In genomic region chr16:56192644-56192960, GRCh38 we compare ENCODE assay signal across 9 cellular contexts. TPM values are rescaled to one million over a fixed set of nuclear protein-coding genes. Genes with fewer than 3 reads are reported as not detected.
DNase-seq lines count a peak whose midpoint lies in the region; ATAC-seq, FAIRE-seq and TF ChIP-seq lines count a peak whose summit lies in the region.
"Had no signal": no experiment of that assay in that cellular context is flagged by ENCODE, and none has a peak within 500 bp of the region (broad histone marks: within the 10 kb centered on the region; RNA-seq: fewer than 3 reads in every experiment).

No MANE protein-coding gene starts in this region.

- no peak for TF ChIP-seq CTCF in A549 (IDR thresholded peaks at IDR 0.05)
- no peak for TF ChIP-seq CTCF in Caco-2 (IDR thresholded peaks at IDR 0.05; ENCODE audit: insufficient read depth in 1 of 2, low read depth in 1 of 2, low read length in 1 of 2, severe bottlenecking in 1 of 2, unreplicated experiment in 1 of 2)
- TF ChIP-seq CTCF in spleen (IDR thresholded peaks at IDR 0.05 in 8 of 11, conservative IDR thresholded peaks at IDR 0.05 in 3 of 11), result no peak

- DNase-seq in A549 (ENCODE audit: low read depth in 1 of 2, low spot score in 1 of 2) (no peak), Caco-2 (no peak), OCI-M2 (lab: John Stamatoyannopoulos, UW; ENCODE audit: unreplicated experiment) (no peak), spleen (no peak)
- no peak for DNase-seq in activated naive CD8-positive, alpha-beta T cell treated with anti-CD3 and anti-CD28 coated beads, Interleukin-2, amount 10 ng/mL, durations not matched to agents 7 days and 5 days
- DNase-seq in naive thymus-derived CD8-positive, alpha-beta T cell, result no peak
- no peak for DNase-seq in stimulated activated CD8-positive, alpha-beta memory T cell treated with anti-CD3 and anti-CD28 coated beads, Interleukin-4, amount 100 ng/mL, for 48 hours
- DNase-seq: thyroid gland had no signal

- H3K4me3 ChIP-seq in A549 (no peak overlapping the region), Caco-2 (ENCODE audit: low read depth, low read length) (no peak overlapping the region), spleen (peak overlapping the region in 3 of 8 donors; percentile 54 to 81 (median 64))

- 0 out of 3 replicates have a peak, but pooled peaks cover 2% of the 10 kb centered on the region for H3K9me3 ChIP-seq in A549
- H3K9me3 ChIP-seq in Caco-2, result no peaks in the 10 kb centered on the region
- no peaks in the 10 kb centered on the region for H3K9me3 ChIP-seq in spleen
- H3K9me3 ChIP-seq: thyroid gland had no signal

- H3K27me3 Mint-ChIP-seq in Caco-2 (ENCODE audit: insufficient read depth, unreplicated experiment), result peaks cover 32% of the 10 kb centered on the region
- H3K27me3 Mint-ChIP-seq in activated naive CD8-positive, alpha-beta T cell treated with anti-CD3 and anti-CD28 coated beads, Interleukin-2, amount 10 ng/mL, durations not matched to agents 7 days and 5 days, result peaks cover 76% of the 10 kb centered on the region
- H3K27me3 Mint-ChIP-seq in naive thymus-derived CD8-positive, alpha-beta T cell, result peaks cover 22 to 69% (median 41%) of the 10 kb centered on the region in 5 donors

- H3K4me1 ChIP-seq in A549 (peaks cover 5% of the 10 kb centered on the region; the same call in 1 of the 3 replicates), Caco-2 (peaks cover 5% of the 10 kb centered on the region; the same call in 1 of the 2 replicates), spleen (peaks cover 12 to 52% (median 37%) of the 10 kb centered on the region in 6 donors)

- no peak for TF ChIP-seq EP300 in A549 (IDR thresholded peaks at IDR 0.05)

- no peak overlapping the region for H3K27ac Mint-ChIP-seq in Caco-2 (ENCODE audit: unreplicated experiment)
- H3K27ac Mint-ChIP-seq in activated naive CD8-positive, alpha-beta T cell treated with anti-CD3 and anti-CD28 coated beads, Interleukin-2, amount 10 ng/mL, durations not matched to agents 7 days and 5 days, result no peak overlapping the region
- no peak overlapping the region for H3K27ac Mint-ChIP-seq in naive thymus-derived CD8-positive, alpha-beta T cell

- no peaks in the 10 kb centered on the region for H3K9me3 Mint-ChIP-seq in Caco-2 (ENCODE audit: unreplicated experiment)
- no peaks in the 10 kb centered on the region for H3K9me3 Mint-ChIP-seq in activated naive CD8-positive, alpha-beta T cell treated with anti-CD3 and anti-CD28 coated beads, Interleukin-2, amount 10 ng/mL, durations not matched to agents 7 days and 5 days
- H3K9me3 Mint-ChIP-seq in naive thymus-derived CD8-positive, alpha-beta T cell, result peaks cover 0 to 2% (median 0%) of the 10 kb centered on the region in 9 donors

- no peak for FAIRE-seq in A549 (lab: Jason Lieb, UNC)

- peak overlapping the region; percentile 90; the same call in 2 of the 3 replicates for H3K4me2 ChIP-seq in A549

- no peaks in the 10 kb centered on the region for H3K4me1 Mint-ChIP-seq in Caco-2 (ENCODE audit: low read depth, unreplicated experiment)
- H3K4me1 Mint-ChIP-seq in activated naive CD8-positive, alpha-beta T cell treated with anti-CD3 and anti-CD28 coated beads, Interleukin-2, amount 10 ng/mL, durations not matched to agents 7 days and 5 days, result peaks cover 22% of the 10 kb centered on the region
- H3K4me1 Mint-ChIP-seq in naive thymus-derived CD8-positive, alpha-beta T cell, result peaks cover 15 to 36% (median 26%) of the 10 kb centered on the region in 4 donors

- intact Hi-C loops in Caco-2 (cut with micrococcal nuclease; ENCODE audit: unreplicated experiment) (no loop called here), spleen (cut with DNase I; ENCODE audit: low total_unique reads) (no loop called here)

- CTCF ChIA-PET in A549 (lab: Yijun Ruan, JAX) (interaction anchor here (1.8 kb wide), 1 partner anchor 10 kb away, joined by 5 read pairs; no protein-coding TSS in a partner anchor), Caco-2 (lab: Charles Lee) (interaction anchor here (0.6 kb wide), 1 partner anchor 125 kb away, joined by 5 read pairs; no protein-coding TSS in a partner anchor)

- TF ChIP-seq RAD21 in A549 (conservative IDR thresholded peaks at IDR 0.05 in 1 of 2, IDR thresholded peaks at IDR 0.05 in 1 of 2), result no peak

- WGBS in A549 (ENCODE audit: missing lambda C conversion rate), result 27% methylated on average over 5 of the region's 5 CpGs
- WGBS in spleen, 5 donors, result 15 to 24% (median 21%) methylated on average over 5 of the region's 5 CpGs

- H3K27me3 ChIP-seq in Caco-2 (replicated peaks; ENCODE audit: control insufficient read depth, insufficient read depth, low read length) (no peaks in the 10 kb centered on the region), spleen (replicated peaks in 1 of 7) (peaks cover 0 to 88% (median 59%) of the 10 kb centered on the region in 7 donors)
- H3K27me3 ChIP-seq: thyroid gland had no signal

- H3K36me3 Mint-ChIP-seq in Caco-2 (ENCODE audit: insufficient read depth, unreplicated experiment), result no peaks in the 10 kb centered on the region
- H3K36me3 Mint-ChIP-seq in activated naive CD8-positive, alpha-beta T cell treated with anti-CD3 and anti-CD28 coated beads, Interleukin-2, amount 10 ng/mL, durations not matched to agents 7 days and 5 days, result peaks cover 8% of the 10 kb centered on the region
- H3K36me3 Mint-ChIP-seq in naive thymus-derived CD8-positive, alpha-beta T cell, result peaks cover 0 to 3% (median 0%) of the 10 kb centered on the region in 3 donors

- ATAC-seq in A549, result no peak
- no peak for ATAC-seq in activated naive CD8-positive, alpha-beta T cell treated with anti-CD3 and anti-CD28 coated beads, Interleukin-2, amount 10 ng/mL, durations not matched to agents 7 days and 5 days (ENCODE audit: low read depth)
- ATAC-seq in naive thymus-derived CD8-positive, alpha-beta T cell, result no peak
- no peak for ATAC-seq in GM21528 (IDR thresholded peaks at IDR 0.05; ENCODE audit: low FRiP score, unreplicated experiment)

- no peak for TF ChIP-seq POLR2A in A549 (IDR thresholded peaks at IDR 0.05; ENCODE audit: low read length)
- TF ChIP-seq POLR2A in spleen (IDR thresholded peaks at IDR 0.05), result no peak

- H3K36me3 ChIP-seq in Caco-2 (ENCODE audit: control insufficient read depth, insufficient read depth, low read length) (no peaks in the 10 kb centered on the region), spleen (no peaks in the 10 kb centered on the region)
- H3K36me3 ChIP-seq: thyroid gland had no signal

- peak overlapping the region; percentile 88 for H3K4me3 Mint-ChIP-seq in Caco-2 (ENCODE audit: unreplicated experiment)
- peak overlapping the region; percentile 63 for H3K4me3 Mint-ChIP-seq in activated naive CD8-positive, alpha-beta T cell treated with anti-CD3 and anti-CD28 coated beads, Interleukin-2, amount 10 ng/mL, durations not matched to agents 7 days and 5 days
- peak overlapping the region; percentile 19 to 77 (median 68) for H3K4me3 Mint-ChIP-seq in naive thymus-derived CD8-positive, alpha-beta T cell

- BruUV-seq in Caco-2 (replicated peaks; lab: Mats Ljungman, UMichigan), result no TSS peak

- H3K27ac ChIP-seq in A549 (no peak overlapping the region), spleen (no peak overlapping the region)
- H3K27ac ChIP-seq: thyroid gland had no signal

- POLR2A ChIA-PET in A549 (lab: Yijun Ruan, JAX) (no interaction called here), Caco-2 (lab: Charles Lee) (interaction anchor here (0.6 kb wide), 1 partner anchor 16 kb away, joined by 3 read pairs; no protein-coding TSS in a partner anchor)
- POLR2A ChIA-PET in activated naive CD8-positive, alpha-beta T cell treated with anti-CD3 and anti-CD28 coated beads, Interleukin-2, amount 10 ng/mL, durations not matched to agents 7 days and 5 days (lab: Charles Lee), result no interaction called here
- POLR2A ChIA-PET in naive thymus-derived CD8-positive, alpha-beta T cell (lab: Charles Lee), result interaction anchor here (1.6 kb wide), 1 partner anchor 10 kb away, joined by 3 read pairs; no protein-coding TSS in a partner anchor

TF ChIP-seq in A549, 52 proteins besides CTCF, POLR2A, EP300 and RAD21:
- TF ChIP-seq HOXB5 (CRISPR knock-in tag; IDR thresholded peaks at IDR 0.05), result no peak
- no peak for TF ChIP-seq ATOH8 (CRISPR knock-in tag; IDR thresholded peaks at IDR 0.05; ENCODE audit: low read depth)
- no peak for TF ChIP-seq HOXA7 (CRISPR knock-in tag; IDR thresholded peaks at IDR 0.05)
- no peak for TF ChIP-seq CHD4 (IDR thresholded peaks at IDR 0.05; ENCODE audit: borderline replicate concordance)
- TF ChIP-seq TFCP2L1 (CRISPR knock-in tag; IDR thresholded peaks at IDR 0.05), result no peak
- TF ChIP-seq HES2 (IDR thresholded peaks at IDR 0.05), result no peak
- no peak for TF ChIP-seq ZSCAN20 (CRISPR knock-in tag; IDR thresholded peaks at IDR 0.05)
- no peak for TF ChIP-seq MAX (IDR thresholded peaks at IDR 0.05)
- TF ChIP-seq RFX5 (IDR thresholded peaks at IDR 0.05), result no peak
- no peak for TF ChIP-seq ZC3H11A (IDR thresholded peaks at IDR 0.05)
- TF ChIP-seq KDM1A (IDR thresholded peaks at IDR 0.05; ENCODE audit: low read depth), result no peak
- no peak for TF ChIP-seq SMC3 (IDR thresholded peaks at IDR 0.05)

RNA-seq across cellular contexts. Expression of gene GNAO1, which starts 1.3 kb away (rescaled TPM):
- polyA plus RNA-seq in A549 (2011; rRNA removed) (0.05 and 0.22 TPM in 2 replicates), A549 (2017; fragmentation: RNase III; extraction: RNeasy Plus Mini Kit Qiagen cat#74134 plus additional on column Dnase treatment) (0.23 to 0.47 TPM (median 0.24 TPM) in 3 replicates), spleen (1 to 10 TPM in 1 of 3 donors, under 1 TPM in 2; 0.32 to 1.0 (median 0.33) TPM)
- polyA plus RNA-seq in A549 (2012; cell fraction: cytosol; rRNA removed), result 0.08 and 0.09 TPM in 2 replicates
- polyA plus RNA-seq in A549 (2012; cell fraction: nucleus; rRNA removed), result 0.06 and 0.16 TPM in 2 replicates
- polyA minus RNA-seq in A549 (2011; rRNA and poly(A)+ RNA removed), result 0.21 TPM in 1 of 2 replicates, not detected in the other
- total RNA-seq in Caco-2 (2022) (1.9 and 3.2 TPM in 2 replicates), spleen (1 to 10 TPM; 3.5 to 7.9 (median 6.7) TPM)
- 1 to 10 TPM; 5.7 to 6.7 TPM for total RNA-seq in activated naive CD8-positive, alpha-beta T cell treated with anti-CD3 and anti-CD28 coated beads, Interleukin-2, amount 10 ng/mL, durations not matched to agents 7 days and 5 days
- total RNA-seq in naive thymus-derived CD8-positive, alpha-beta T cell, result under 1 TPM; 0.65 to 0.85 TPM
- under 1 TPM in 1 of 3 donors, not detected in 2; 0.62 TPM for polyA plus RNA-seq in naive thymus-derived CD8-positive, alpha-beta T cell

Comparison
In these comparisons a context has a peak if more than half of its experiments do, and no peak if none do; other contexts are left out.
1. POLR2A ChIA-PET loops: an anchor here in Caco-2 (0.6 kb wide) and naive thymus-derived CD8-positive, alpha-beta T cell (1.6 kb wide); none called in A549 and activated naive CD8-positive, alpha-beta T cell treated with anti-CD3 and anti-CD28 coated beads, Interleukin-2, amount 10 ng/mL, durations not matched to agents 7 days and 5 days.